In genomic region chr7:98233241-98234070, GRCh38 we compare ENCODE assay signal across 28 cellular contexts. TPM values are rescaled to one million over a fixed set of nuclear protein-coding genes. Genes with fewer than 3 reads are reported as not detected.
DNase-seq lines count a peak whose midpoint lies in the region; ATAC-seq and TF ChIP-seq lines count a peak whose summit lies in the region.
"Had no signal": no experiment of that assay in that cellular context is flagged by ENCODE, and none has a peak within 500 bp of the region (broad histone marks: within the 10 kb centered on the region; RNA-seq: fewer than 3 reads in every experiment).

No MANE protein-coding gene starts in this region.

- POLR2A ChIA-PET in CD8-positive, alpha-beta T cell (lab: Charles Lee): interaction anchor here (1.7 kb wide), 1 partner anchor 17 kb away, joined by 6 read pairs; no protein-coding TSS in a partner anchor

- H3K27ac ChIP-seq in CD8-positive, alpha-beta T cell (ENCODE audit: low read depth, low read length): no peak overlapping the region
- H3K27ac ChIP-seq: C4-2B, HL-60 had no signal

- no peaks in the 10 kb centered on the region for H3K27me3 Mint-ChIP-seq in CD8-positive, alpha-beta T cell (ENCODE audit: low read depth)
- H3K27me3 Mint-ChIP-seq in glutamatergic neuron (ENCODE audit: unreplicated experiment): no peaks in the 10 kb centered on the region
- no peaks in the 10 kb centered on the region for H3K27me3 Mint-ChIP-seq in osteocyte (ENCODE audit: unreplicated experiment)
- H3K27me3 Mint-ChIP-seq: CD8-positive, alpha-beta memory T cell had no signal

- H3K4me1 ChIP-seq in CD8-positive, alpha-beta T cell (ENCODE audit: insufficient read depth, low read length): no peaks in the 10 kb centered on the region
- no peaks in the 10 kb centered on the region for H3K4me1 ChIP-seq in NT2/D1 (ENCODE audit: insufficient read depth, insufficient read length)

- H3K4me3 ChIP-seq in CD8-positive, alpha-beta T cell (ENCODE audit: low read depth, low read length): no peak overlapping the region
- no peak overlapping the region for H3K4me3 ChIP-seq in NT2/D1 (ENCODE audit: insufficient read length, low read depth)
- H3K4me3 ChIP-seq: GM12878 had no signal

- H3K4me3 Mint-ChIP-seq in CD8-positive, alpha-beta T cell: no peak overlapping the region
- H3K4me3 Mint-ChIP-seq in glutamatergic neuron (ENCODE audit: unreplicated experiment) (no peak overlapping the region), osteocyte (ENCODE audit: unreplicated experiment) (no peak overlapping the region)
- H3K4me3 Mint-ChIP-seq: CD8-positive, alpha-beta memory T cell had no signal

- H3K9ac ChIP-seq in NT2/D1 (ENCODE audit: insufficient read length, low read depth): peak overlapping the region; percentile 21

- intact Hi-C loops in CD8-positive, alpha-beta T cell (cut with DNase I, micrococcal nuclease): loop anchor here in 1 of 2 experiments (10.0 kb wide), 1 partner anchor 51 kb away; the partner anchor contains the start of gene BRI3

- peaks cover 26% of the 10 kb centered on the region for H3K36me3 ChIP-seq in CD8-positive, alpha-beta T cell (ENCODE audit: insufficient read depth, low read length)
- peaks cover 8% of the 10 kb centered on the region for H3K36me3 ChIP-seq in NT2/D1 (ENCODE audit: insufficient read depth, insufficient read length, low read length)

- peaks cover 60% of the 10 kb centered on the region for H3K36me3 Mint-ChIP-seq in CD8-positive, alpha-beta T cell
- peaks cover 2% of the 10 kb centered on the region for H3K36me3 Mint-ChIP-seq in glutamatergic neuron (ENCODE audit: unreplicated experiment)
- peaks cover 1% of the 10 kb centered on the region for H3K36me3 Mint-ChIP-seq in osteocyte (ENCODE audit: unreplicated experiment)
- H3K36me3 Mint-ChIP-seq in activated naive CD4-positive, alpha-beta T cell treated with anti-CD3 and anti-CD28 coated beads, Interleukin-2, amount 50 U/mL, for 72 hours: peaks cover 0 to under 1% of the 10 kb centered on the region in 2 donors

- DNase-seq in CD8-positive, alpha-beta T cell: no peak
- DNase-seq in NT2/D1 (ENCODE audit: low read depth, low spot score) (no peak), glutamatergic neuron (no peak), osteocyte (ENCODE audit: extremely low spot score, unreplicated experiment) (peak; percentile 83)
- DNase-seq in stimulated activated CD4-positive, alpha-beta T cell treated with anti-CD3 and anti-CD28 coated beads, Interleukin-15, amount 100 ng/mL, for 24 hours: no peak
- DNase-seq in activated naive CD4-positive, alpha-beta T cell treated with anti-CD3 and anti-CD28 coated beads, Interleukin-2, amount 50 U/mL, for 72 hours (ENCODE audit: low spot score in 2 of 2): no peak
- DNase-seq: CD8-positive, alpha-beta memory T cell; DMS 273 treated with DMSO at 0.1 percent for 48 hours; DMS79; EL; GDM1; KBM-7; MV-4-11; NCI-H1105; NCI-H1436 treated with DMSO at 0.1 percent for 48 hours; NCI-H1930; NCI-H2107; NCI-H446; NCI-H526; RPMI8226; SHP77 had no signal

- H3K27ac Mint-ChIP-seq in CD8-positive, alpha-beta T cell: peak overlapping the region; percentile 55
- H3K27ac Mint-ChIP-seq in glutamatergic neuron (ENCODE audit: unreplicated experiment) (peak overlapping the region; percentile 64), osteocyte (ENCODE audit: unreplicated experiment) (no peak overlapping the region)
- peak overlapping the region in 1 of 2 donors; percentile 68 for H3K27ac Mint-ChIP-seq in activated naive CD4-positive, alpha-beta T cell treated with anti-CD3 and anti-CD28 coated beads, Interleukin-2, amount 50 U/mL, for 72 hours

- no peak for TF ChIP-seq CTCF in CD8-positive, alpha-beta T cell (IDR thresholded peaks at IDR 0.05)
- TF ChIP-seq CTCF in glutamatergic neuron (IDR thresholded peaks at IDR 0.05; ENCODE audit: partially characterized antibody, unreplicated experiment): no peak
- no peak for TF ChIP-seq CTCF in osteocyte (IDR thresholded peaks at IDR 0.05)

- no peaks in the 10 kb centered on the region for H3K9me3 ChIP-seq in CD8-positive, alpha-beta T cell (ENCODE audit: low read length)
- H3K9me3 ChIP-seq in NT2/D1 (ENCODE audit: insufficient read depth, low read length): no peaks in the 10 kb centered on the region

- no peak for ATAC-seq in CD8-positive, alpha-beta T cell
- no peak for ATAC-seq in GM18511 (IDR thresholded peaks at IDR 0.05; ENCODE audit: unreplicated experiment)
- ATAC-seq in activated naive CD4-positive, alpha-beta T cell treated with anti-CD3 and anti-CD28 coated beads, Interleukin-2, amount 50 U/mL, for 72 hours: no peak
- ATAC-seq: GM12878, HepG2 had no signal

- H3K4me1 Mint-ChIP-seq in CD8-positive, alpha-beta T cell (ENCODE audit: low read depth): no peaks in the 10 kb centered on the region
- H3K4me1 Mint-ChIP-seq in glutamatergic neuron (ENCODE audit: low read depth, unreplicated experiment) (no peaks in the 10 kb centered on the region), osteocyte (ENCODE audit: unreplicated experiment) (no peaks in the 10 kb centered on the region)
- H3K4me1 Mint-ChIP-seq: CD8-positive, alpha-beta memory T cell had no signal

- H3K9me3 Mint-ChIP-seq in CD8-positive, alpha-beta T cell: no peaks in the 10 kb centered on the region
- H3K9me3 Mint-ChIP-seq in glutamatergic neuron (ENCODE audit: unreplicated experiment) (peaks cover 5% of the 10 kb centered on the region), osteocyte (ENCODE audit: unreplicated experiment) (no peaks in the 10 kb centered on the region)
- H3K9me3 Mint-ChIP-seq in activated naive CD4-positive, alpha-beta T cell treated with anti-CD3 and anti-CD28 coated beads, Interleukin-2, amount 50 U/mL, for 72 hours: no peaks in the 10 kb centered on the region
- H3K9me3 Mint-ChIP-seq: CD8-positive, alpha-beta memory T cell had no signal

- H3K27me3 ChIP-seq in CD8-positive, alpha-beta T cell (ENCODE audit: insufficient read depth, low read length): no peaks in the 10 kb centered on the region
- H3K27me3 ChIP-seq in NT2/D1 (ENCODE audit: insufficient read depth, insufficient read length): no peaks in the 10 kb centered on the region

- CTCF ChIA-PET in CD8-positive, alpha-beta T cell (lab: Charles Lee): interaction anchor here (1.0 kb wide), 1 partner anchor 212 kb away, joined by 3 read pairs; no protein-coding TSS in a partner anchor

RNA-seq across cellular contexts. Expression of gene TECPR1, which starts 18.6 kb away (rescaled TPM):
- 10 to 100 TPM; 64.4 to 68.2 TPM for total RNA-seq in CD8-positive, alpha-beta T cell
- total RNA-seq in glutamatergic neuron (ENCODE audit: unreplicated experiment) (174 TPM), osteocyte (33.6 and 38.7 TPM in 2 replicates)
- total RNA-seq in activated naive CD4-positive, alpha-beta T cell treated with anti-CD3 and anti-CD28 coated beads, Interleukin-2, amount 50 U/mL, for 72 hours: 10 to 100 TPM; 37.9 to 62.0 TPM

RNA-seq across cellular contexts. Expression of gene BHLHA15, which starts 22.2 kb away (rescaled TPM):
- not detected for total RNA-seq in CD8-positive, alpha-beta T cell
- not detected for total RNA-seq in glutamatergic neuron (ENCODE audit: unreplicated experiment)
- not detected in 2 replicates for total RNA-seq in osteocyte
- total RNA-seq in activated naive CD4-positive, alpha-beta T cell treated with anti-CD3 and anti-CD28 coated beads, Interleukin-2, amount 50 U/mL, for 72 hours: under 1 TPM in 1 of 2 donors, not detected in 1; 0.66 TPM
- total RNA-seq: CD8-positive, alpha-beta memory T cell; H4; LHCN-M2 had no signal

RNA-seq across cellular contexts. Expression of gene BRI3, which starts 48.0 kb away (rescaled TPM):
- total RNA-seq in CD8-positive, alpha-beta T cell: 10 to 100 TPM; 70.6 to 70.8 TPM
- 176 TPM for total RNA-seq in glutamatergic neuron (ENCODE audit: unreplicated experiment)
- total RNA-seq in osteocyte: 344 and 379 TPM in 2 replicates
- 10 to 100 TPM; 50.0 to 66.4 TPM for total RNA-seq in activated naive CD4-positive, alpha-beta T cell treated with anti-CD3 and anti-CD28 coated beads, Interleukin-2, amount 50 U/mL, for 72 hours
